In genomic region chr17:49191917-49192741, GRCh38 we compare ENCODE assay signal across 1 cellular context.
TF ChIP-seq lines count a peak whose summit lies in the region.

No MANE protein-coding gene starts in this region.

TF ChIP-seq in K562, 482 proteins besides CTCF, POLR2A, EP300 and RAD21 (continued from another document and continues in another):
- TF ChIP-seq, protein P1, sequence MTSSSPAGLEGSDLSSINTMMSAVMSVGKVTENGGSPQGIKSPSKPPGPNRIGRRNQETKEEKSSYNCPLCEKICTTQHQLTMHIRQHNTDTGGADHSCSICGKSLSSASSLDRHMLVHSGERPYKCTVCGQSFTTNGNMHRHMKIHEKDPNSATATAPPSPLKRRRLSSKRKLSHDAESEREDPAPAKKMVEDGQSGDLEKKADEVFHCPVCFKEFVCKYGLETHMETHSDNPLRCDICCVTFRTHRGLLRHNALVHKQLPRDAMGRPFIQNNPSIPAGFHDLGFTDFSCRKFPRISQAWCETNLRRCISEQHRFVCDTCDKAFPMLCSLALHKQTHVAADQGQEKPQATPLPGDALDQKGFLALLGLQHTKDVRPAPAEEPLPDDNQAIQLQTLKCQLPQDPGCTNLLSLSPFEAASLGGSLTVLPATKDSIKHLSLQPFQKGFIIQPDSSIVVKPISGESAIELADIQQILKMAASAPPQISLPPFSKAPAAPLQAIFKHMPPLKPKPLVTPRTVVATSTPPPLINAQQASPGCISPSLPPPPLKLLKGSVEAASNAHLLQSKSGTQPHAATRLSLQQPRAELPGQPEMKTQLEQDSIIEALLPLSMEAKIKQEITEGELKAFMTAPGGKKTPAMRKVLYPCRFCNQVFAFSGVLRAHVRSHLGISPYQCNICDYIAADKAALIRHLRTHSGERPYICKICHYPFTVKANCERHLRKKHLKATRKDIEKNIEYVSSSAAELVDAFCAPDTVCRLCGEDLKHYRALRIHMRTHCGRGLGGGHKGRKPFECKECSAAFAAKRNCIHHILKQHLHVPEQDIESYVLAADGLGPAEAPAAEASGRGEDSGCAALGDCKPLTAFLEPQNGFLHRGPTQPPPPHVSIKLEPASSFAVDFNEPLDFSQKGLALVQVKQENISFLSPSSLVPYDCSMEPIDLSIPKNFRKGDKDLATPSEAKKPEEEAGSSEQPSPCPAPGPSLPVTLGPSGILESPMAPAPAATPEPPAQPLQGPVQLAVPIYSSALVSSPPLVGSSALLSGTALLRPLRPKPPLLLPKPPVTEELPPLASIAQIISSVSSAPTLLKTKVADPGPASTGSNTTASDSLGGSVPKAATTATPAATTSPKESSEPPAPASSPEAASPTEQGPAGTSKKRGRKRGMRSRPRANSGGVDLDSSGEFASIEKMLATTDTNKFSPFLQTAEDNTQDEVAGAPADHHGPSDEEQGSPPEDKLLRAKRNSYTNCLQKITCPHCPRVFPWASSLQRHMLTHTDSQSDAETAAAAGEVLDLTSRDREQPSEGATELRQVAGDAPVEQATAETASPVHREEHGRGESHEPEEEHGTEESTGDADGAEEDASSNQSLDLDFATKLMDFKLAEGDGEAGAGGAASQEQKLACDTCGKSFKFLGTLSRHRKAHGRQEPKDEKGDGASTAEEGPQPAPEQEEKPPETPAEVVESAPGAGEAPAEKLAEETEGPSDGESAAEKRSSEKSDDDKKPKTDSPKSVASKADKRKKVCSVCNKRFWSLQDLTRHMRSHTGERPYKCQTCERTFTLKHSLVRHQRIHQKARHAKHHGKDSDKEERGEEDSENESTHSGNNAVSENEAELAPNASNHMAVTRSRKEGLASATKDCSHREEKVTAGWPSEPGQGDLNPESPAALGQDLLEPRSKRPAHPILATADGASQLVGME (CRISPR knock-in tag; IDR thresholded peaks at IDR 0.05), result 0 out of 2 replicates have a peak, but pooled peaks have one; percentile 66
- TF ChIP-seq PRDM10 (IDR thresholded peaks at IDR 0.05; ENCODE audit: partially characterized antibody) (no peak), ESRRA (IDR thresholded peaks at IDR 0.05; ENCODE audit: borderline replicate concordance, low read depth) (no peak; the same call in 1 of the 2 replicates), MCM5 (IDR thresholded peaks at IDR 0.05; ENCODE audit: low read depth) (no peak), FOSL1 (tag; conservative IDR thresholded peaks at IDR 0.05) (peak; percentile 9), CBFA2T3 (IDR thresholded peaks at IDR 0.05) (peak; percentile 83), ZNF583 (CRISPR knock-in tag; IDR thresholded peaks at IDR 0.05) (no peak), RBBP5 (IDR thresholded peaks at IDR 0.05; ENCODE audit: borderline replicate concordance, insufficient read depth, low read length, poor library complexity, severe bottlenecking) (peak; percentile 86), TGIF2 (CRISPR knock-in tag; IDR thresholded peaks at IDR 0.05) (no peak), ZNF12 (CRISPR knock-in tag; IDR thresholded peaks at IDR 0.05) (no peak; the same call in 1 of the 2 replicates), ARID2 (IDR thresholded peaks at IDR 0.05) (peak; percentile 70; the same call in 1 of the 2 replicates), PBX2 (CRISPR knock-in tag; IDR thresholded peaks at IDR 0.05; ENCODE audit: low read depth) (no peak), PBX2 (tag; conservative IDR thresholded peaks at IDR 0.05; ENCODE audit: low read depth) (no peak), BCLAF1 (IDR thresholded peaks at IDR 0.05; ENCODE audit: borderline replicate concordance in 1 of 2, control insufficient read depth in 1 of 2, low read depth in 2 of 2, low read length in 1 of 2) (peak in 1 of 2 experiments; percentile 78; a peak in 1 of 4 replicates), EGR1 (conservative IDR thresholded peaks at IDR 0.05) (0 out of 2 replicates have a peak, but pooled peaks have one; percentile 13), ZSCAN32 (CRISPR knock-in tag; IDR thresholded peaks at IDR 0.05) (0 out of 2 replicates have a peak, but pooled peaks have one; percentile 43), PCBP1 (IDR thresholded peaks at IDR 0.05; ENCODE audit: low read depth, low read length, poor library complexity, severe bottlenecking) (no peak), ZFP30 (CRISPR knock-in tag; IDR thresholded peaks at IDR 0.05; ENCODE audit: borderline replicate concordance) (no peak), MYNN (IDR thresholded peaks at IDR 0.05) (peak; percentile 16; the same call in 1 of the 2 replicates), MYNN (CRISPR knock-in tag; IDR thresholded peaks at IDR 0.05) (no peak), MAFF (IDR thresholded peaks at IDR 0.05; ENCODE audit: low read length) (no peak), KLF13 (tag; IDR thresholded peaks at IDR 0.05; ENCODE audit: borderline replicate concordance, low read depth) (no peak), ZNF668 (CRISPR knock-in tag; IDR thresholded peaks at IDR 0.05) (no peak), MBD2 (IDR thresholded peaks at IDR 0.05; ENCODE audit: borderline replicate concordance, low read depth) (no peak), POU5F1 (IDR thresholded peaks at IDR 0.05; ENCODE audit: borderline replicate concordance, low read depth, low read length, partially characterized antibody) (peak; percentile 21), SRSF7 (optimal IDR thresholded peaks at IDR 0.05; ENCODE audit: low read depth, low read length) (no peak), THRAP3 (IDR thresholded peaks at IDR 0.05; ENCODE audit: borderline replicate concordance) (no peak)
- TF ChIP-seq, protein P2, sequence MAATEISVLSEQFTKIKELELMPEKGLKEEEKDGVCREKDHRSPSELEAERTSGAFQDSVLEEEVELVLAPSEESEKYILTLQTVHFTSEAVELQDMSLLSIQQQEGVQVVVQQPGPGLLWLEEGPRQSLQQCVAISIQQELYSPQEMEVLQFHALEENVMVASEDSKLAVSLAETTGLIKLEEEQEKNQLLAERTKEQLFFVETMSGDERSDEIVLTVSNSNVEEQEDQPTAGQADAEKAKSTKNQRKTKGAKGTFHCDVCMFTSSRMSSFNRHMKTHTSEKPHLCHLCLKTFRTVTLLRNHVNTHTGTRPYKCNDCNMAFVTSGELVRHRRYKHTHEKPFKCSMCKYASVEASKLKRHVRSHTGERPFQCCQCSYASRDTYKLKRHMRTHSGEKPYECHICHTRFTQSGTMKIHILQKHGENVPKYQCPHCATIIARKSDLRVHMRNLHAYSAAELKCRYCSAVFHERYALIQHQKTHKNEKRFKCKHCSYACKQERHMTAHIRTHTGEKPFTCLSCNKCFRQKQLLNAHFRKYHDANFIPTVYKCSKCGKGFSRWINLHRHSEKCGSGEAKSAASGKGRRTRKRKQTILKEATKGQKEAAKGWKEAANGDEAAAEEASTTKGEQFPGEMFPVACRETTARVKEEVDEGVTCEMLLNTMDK (IDR thresholded peaks at IDR 0.05; ENCODE audit: borderline replicate concordance, insufficient read depth, low read depth, low read length, poor library complexity, severe bottlenecking), result peak; percentile 96
- TF ChIP-seq, protein P3, sequence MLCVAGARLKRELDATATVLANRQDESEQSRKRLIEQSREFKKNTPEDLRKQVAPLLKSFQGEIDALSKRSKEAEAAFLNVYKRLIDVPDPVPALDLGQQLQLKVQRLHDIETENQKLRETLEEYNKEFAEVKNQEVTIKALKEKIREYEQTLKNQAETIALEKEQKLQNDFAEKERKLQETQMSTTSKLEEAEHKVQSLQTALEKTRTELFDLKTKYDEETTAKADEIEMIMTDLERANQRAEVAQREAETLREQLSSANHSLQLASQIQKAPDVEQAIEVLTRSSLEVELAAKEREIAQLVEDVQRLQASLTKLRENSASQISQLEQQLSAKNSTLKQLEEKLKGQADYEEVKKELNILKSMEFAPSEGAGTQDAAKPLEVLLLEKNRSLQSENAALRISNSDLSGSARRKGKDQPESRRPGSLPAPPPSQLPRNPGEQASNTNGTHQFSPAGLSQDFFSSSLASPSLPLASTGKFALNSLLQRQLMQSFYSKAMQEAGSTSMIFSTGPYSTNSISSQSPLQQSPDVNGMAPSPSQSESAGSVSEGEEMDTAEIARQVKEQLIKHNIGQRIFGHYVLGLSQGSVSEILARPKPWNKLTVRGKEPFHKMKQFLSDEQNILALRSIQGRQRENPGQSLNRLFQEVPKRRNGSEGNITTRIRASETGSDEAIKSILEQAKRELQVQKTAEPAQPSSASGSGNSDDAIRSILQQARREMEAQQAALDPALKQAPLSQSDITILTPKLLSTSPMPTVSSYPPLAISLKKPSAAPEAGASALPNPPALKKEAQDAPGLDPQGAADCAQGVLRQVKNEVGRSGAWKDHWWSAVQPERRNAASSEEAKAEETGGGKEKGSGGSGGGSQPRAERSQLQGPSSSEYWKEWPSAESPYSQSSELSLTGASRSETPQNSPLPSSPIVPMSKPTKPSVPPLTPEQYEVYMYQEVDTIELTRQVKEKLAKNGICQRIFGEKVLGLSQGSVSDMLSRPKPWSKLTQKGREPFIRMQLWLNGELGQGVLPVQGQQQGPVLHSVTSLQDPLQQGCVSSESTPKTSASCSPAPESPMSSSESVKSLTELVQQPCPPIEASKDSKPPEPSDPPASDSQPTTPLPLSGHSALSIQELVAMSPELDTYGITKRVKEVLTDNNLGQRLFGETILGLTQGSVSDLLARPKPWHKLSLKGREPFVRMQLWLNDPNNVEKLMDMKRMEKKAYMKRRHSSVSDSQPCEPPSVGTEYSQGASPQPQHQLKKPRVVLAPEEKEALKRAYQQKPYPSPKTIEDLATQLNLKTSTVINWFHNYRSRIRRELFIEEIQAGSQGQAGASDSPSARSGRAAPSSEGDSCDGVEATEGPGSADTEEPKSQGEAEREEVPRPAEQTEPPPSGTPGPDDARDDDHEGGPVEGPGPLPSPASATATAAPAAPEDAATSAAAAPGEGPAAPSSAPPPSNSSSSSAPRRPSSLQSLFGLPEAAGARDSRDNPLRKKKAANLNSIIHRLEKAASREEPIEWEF (CRISPR knock-in tag; IDR thresholded peaks at IDR 0.05), result no peak
- TF ChIP-seq, protein P4, sequence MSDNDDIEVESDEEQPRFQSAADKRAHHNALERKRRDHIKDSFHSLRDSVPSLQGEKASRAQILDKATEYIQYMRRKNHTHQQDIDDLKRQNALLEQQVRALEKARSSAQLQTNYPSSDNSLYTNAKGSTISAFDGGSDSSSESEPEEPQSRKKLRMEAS (CRISPR knock-in tag; IDR thresholded peaks at IDR 0.05), result peak; percentile 98
